ENCODE assay signal across 23 cellular contexts in genomic region chr11:115052601-115053000, GRCh38.
"Had no signal": no experiment of that assay in that cellular context is flagged by ENCODE, and none has a peak within 500 bp of the region (broad histone marks: within the 10 kb centered on the region; RNA-seq: fewer than 3 reads in every experiment).

No MANE protein-coding gene starts in this region.

- H3K27ac ChIP-seq: hepatocyte, left ventricle myocardium inferior, ovary, skin epidermis, stomach, testis, thyroid gland, transverse colon, upper lobe of right lung had no signal

- H2AFZ ChIP-seq: hepatocyte had no signal

- H3K4me2 ChIP-seq: hepatocyte had no signal

- H3K9me3 ChIP-seq: ovary, testis, thyroid gland had no signal

- H3K79me2 ChIP-seq: hepatocyte had no signal

- ATAC-seq: natural killer cell; right cardiac atrium; sciatic nerve; stimulated activated naive B cell treated with anti-CD40 and anti-IgM and Interleukin-4, amounts not matched to agents 10 μg/mL and 1 μg/mL and 100 μg/mL, for 72 hours; stimulated activated naive CD8-positive, alpha-beta T cell treated with anti-CD3 and anti-CD28 coated beads, Interleukin-15, Interleukin-2, amounts not matched to agents 100 U/mL and 50 U/mL, for 24 hours; upper lobe of right lung had no signal

- H3K27me3 ChIP-seq: hepatocyte, ovary, testis, thyroid gland, transverse colon, upper lobe of right lung had no signal

- H3K4me1 ChIP-seq: stomach, testis, thyroid gland, transverse colon, upper lobe of right lung had no signal

- H3K36me3 ChIP-seq: left ventricle myocardium inferior, ovary, stomach, thyroid gland, transverse colon, upper lobe of right lung had no signal

- DNase-seq: islet precursor cell; left ventricle myocardium inferior; mesendoderm; naive B cell; natural killer cell; nephron progenitor cell; ovary; right cardiac atrium; stimulated activated CD4-positive, alpha-beta T cell treated with anti-CD3 and anti-CD28 coated beads, Interleukin-12 subunit alpha, Interleukin-12 subunit beta, amount 100 ng/mL, for 4 hours; stimulated activated CD4-positive, alpha-beta T cell treated with anti-CD3 and anti-CD28 coated beads, Interleukin-15, amount 100 ng/mL, for 24 hours; stimulated activated CD4-positive, alpha-beta T cell treated with anti-CD3 and anti-CD28 coated beads, Interleukin-2, amount 100 ng/mL, for 24 hours; stimulated activated CD4-positive, alpha-beta T cell treated with anti-CD3 and anti-CD28 coated beads, Interleukin-4, amount 100 ng/mL, for 1 hour; stimulated activated naive B cell treated with anti-CD40 and anti-IgM and Interleukin-4, amounts not matched to agents 10 μg/mL and 1 μg/mL and 100 μg/mL, for 72 hours; stimulated activated naive CD8-positive, alpha-beta T cell treated with anti-CD3 and anti-CD28 coated beads, Interleukin-15, Interleukin-2, amounts not matched to agents 100 U/mL and 50 U/mL, for 24 hours; stomach; testis; thyroid gland; transverse colon; upper lobe of right lung had no signal

- H3K4me3 ChIP-seq: hepatocyte, left ventricle myocardium inferior, lung, ovary, skin epidermis, stomach, testis, thyroid gland, transverse colon, upper lobe of right lung had no signal
